ENCODE assay signal across 31 cellular contexts in the genomic region with DNA sequence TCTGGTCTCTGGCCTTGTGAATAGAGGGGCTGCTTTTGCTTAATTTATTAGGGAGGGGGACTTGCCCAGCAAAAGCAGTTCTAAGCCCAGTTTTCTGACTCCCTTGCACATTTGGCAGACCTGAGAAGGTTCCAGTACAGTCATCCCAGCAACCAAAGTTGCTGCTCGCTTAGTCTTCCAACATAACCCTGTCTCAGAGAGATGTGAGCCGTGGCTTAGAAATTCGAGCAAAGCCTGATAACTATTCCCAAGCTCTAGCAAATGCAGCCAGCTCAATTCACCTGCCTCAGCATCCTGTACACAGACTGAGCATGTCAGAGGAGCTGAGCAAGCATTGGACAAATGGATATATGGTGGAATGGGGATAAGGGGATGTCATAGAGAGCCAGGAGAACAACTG.
"Had no signal": no experiment of that assay in that cellular context is flagged by ENCODE, and none has a peak within 500 bp of the region (broad histone marks: within the 10 kb centered on the region; RNA-seq: fewer than 3 reads in every experiment).

No MANE protein-coding gene starts in this region.

- H3K9me3 Mint-ChIP-seq: activated CD4-positive, alpha-beta memory T cell treated with anti-CD3 and anti-CD28 coated beads for 36 hours; activated CD4-positive, alpha-beta T cell treated with anti-CD3 and anti-CD28 coated beads, Interleukin-2, amount 10 ng/mL, durations not matched to agents 24 days and 14 days; activated T-helper 1 cell treated with anti-CD3 and anti-CD28 coated beads, Interleukin-12 subunit alpha, Interleukin-12 subunit beta, Interleukin-2, Interleukin-4 antibody, amounts not matched to agents 30 ng/mL and 10 ng/mL and 1 ng/mL, durations not matched to agents 14 hours and 24 hours and 36 hours; T-helper 2 cell treated with Interferon-gamma antibody and Interleukin-4, amounts not matched to agents 5 μg/mL and 100 μg/mL, for 36 hours had no signal

- H3K27me3 ChIP-seq: body of pancreas, cardiac muscle cell, colonic mucosa had no signal

- H3K4me3 Mint-ChIP-seq: activated CD4-positive, alpha-beta memory T cell treated with anti-CD3 and anti-CD28 coated beads for 36 hours; activated CD4-positive, alpha-beta T cell treated with anti-CD3 and anti-CD28 coated beads for 36 hours; activated CD4-positive, alpha-beta T cell treated with anti-CD3 and anti-CD28 coated beads, Interleukin-2, amount 10 ng/mL, durations not matched to agents 24 days and 14 days; activated CD8-positive, alpha-beta memory T cell treated with anti-CD3 and anti-CD28 coated beads, Interleukin-2, amount 10 ng/mL, durations not matched to agents 7 days and 5 days; activated CD8-positive, alpha-beta T cell treated with anti-CD3 and anti-CD28 coated beads, Interleukin-2, amount 10 ng/mL, durations not matched to agents 7 days and 5 days; activated naive CD8-positive, alpha-beta T cell; activated T-helper 1 cell treated with anti-CD3 and anti-CD28 coated beads, Interleukin-12 subunit alpha, Interleukin-12 subunit beta, Interleukin-2, Interleukin-4 antibody, amounts not matched to agents 30 ng/mL and 10 ng/mL and 1 ng/mL, durations not matched to agents 14 hours and 24 hours and 36 hours; T-helper 17 cell; T-helper 2 cell treated with Interferon-gamma antibody and Interleukin-4, amounts not matched to agents 5 μg/mL and 100 μg/mL, for 36 hours had no signal

- H3K9me3 ChIP-seq: body of pancreas, colonic mucosa, esophagus squamous epithelium had no signal

- H3K4me1 Mint-ChIP-seq: activated CD4-positive, alpha-beta T cell treated with anti-CD3 and anti-CD28 coated beads for 36 hours; activated CD4-positive, alpha-beta T cell treated with anti-CD3 and anti-CD28 coated beads, Interleukin-2, amount 10 ng/mL, durations not matched to agents 24 days and 14 days; activated CD8-positive, alpha-beta memory T cell treated with anti-CD3 and anti-CD28 coated beads, Interleukin-2, amount 10 ng/mL, durations not matched to agents 7 days and 5 days; T-helper 17 cell had no signal

- DNase-seq: activated CD4-positive, alpha-beta memory T cell treated with anti-CD3 and anti-CD28 coated beads for 36 hours; activated CD4-positive, alpha-beta T cell treated with anti-CD3 and anti-CD28 coated beads for 36 hours; activated CD4-positive, alpha-beta T cell treated with anti-CD3 and anti-CD28 coated beads, Interleukin-2, amount 10 ng/mL, durations not matched to agents 24 days and 14 days; activated CD4-positive, CD25-positive, alpha-beta regulatory T cell; activated CD4-positive, CD25-positive, alpha-beta regulatory T cell treated with anti-CD3 and anti-CD28 coated beads, Interleukin-2, amount 50 U/mL, for 72 hours; activated CD8-positive, alpha-beta memory T cell treated with anti-CD3 and anti-CD28 coated beads, Interleukin-2, amount 10 ng/mL, durations not matched to agents 7 days and 5 days; activated CD8-positive, alpha-beta memory T cell treated with anti-CD3 and anti-CD28 coated beads, Interleukin-2, amount 50 U/mL, for 4 hours; activated CD8-positive, alpha-beta T cell treated with anti-CD3 and anti-CD28 coated beads, Interleukin-2, amount 10 ng/mL, durations not matched to agents 7 days and 5 days; activated gamma-delta T cell; activated naive CD4-positive, alpha-beta T cell; activated naive CD4-positive, alpha-beta T cell treated with anti-CD3 and anti-CD28 coated beads, Interleukin-2, amount 50 U/mL, for 16 hours; activated T-cell treated with anti-CD3 and anti-CD28 coated beads, Interleukin-2, amount 50 U/mL, for 1 hour; activated T-cell treated with anti-CD3 and anti-CD28 coated beads, Interleukin-2, amount 50 U/mL, for 48 hours; amniotic stem cell; anterior cingulate cortex; body of pancreas; central memory CD4-positive, alpha-beta T cell; cerebellar nuclear complex; colonic mucosa; effector CD8-positive, alpha-beta T cell; esophagus squamous epithelium; foreskin fibroblast; head of caudate nucleus; T-helper 1 cell; T-helper 17 cell; T1000 had no signal

- H3K36me3 Mint-ChIP-seq: activated CD4-positive, alpha-beta memory T cell treated with anti-CD3 and anti-CD28 coated beads for 36 hours; activated CD8-positive, alpha-beta memory T cell treated with anti-CD3 and anti-CD28 coated beads, Interleukin-2, amount 10 ng/mL, durations not matched to agents 7 days and 5 days; activated naive CD8-positive, alpha-beta T cell had no signal

- H3K27ac Mint-ChIP-seq: activated CD4-positive, alpha-beta memory T cell treated with anti-CD3 and anti-CD28 coated beads for 36 hours; activated CD4-positive, alpha-beta T cell treated with anti-CD3 and anti-CD28 coated beads for 36 hours; activated CD4-positive, alpha-beta T cell treated with anti-CD3 and anti-CD28 coated beads, Interleukin-2, amount 10 ng/mL, durations not matched to agents 24 days and 14 days; activated CD8-positive, alpha-beta memory T cell treated with anti-CD3 and anti-CD28 coated beads, Interleukin-2, amount 10 ng/mL, durations not matched to agents 7 days and 5 days; activated CD8-positive, alpha-beta T cell treated with anti-CD3 and anti-CD28 coated beads, Interleukin-2, amount 10 ng/mL, durations not matched to agents 7 days and 5 days; activated naive CD8-positive, alpha-beta T cell; activated T-helper 1 cell treated with anti-CD3 and anti-CD28 coated beads, Interleukin-12 subunit alpha, Interleukin-12 subunit beta, Interleukin-2, Interleukin-4 antibody, amounts not matched to agents 30 ng/mL and 10 ng/mL and 1 ng/mL, durations not matched to agents 14 hours and 24 hours and 36 hours; T-helper 17 cell; T-helper 2 cell treated with Interferon-gamma antibody and Interleukin-4, amounts not matched to agents 5 μg/mL and 100 μg/mL, for 36 hours had no signal

- H3K27ac ChIP-seq: body of pancreas, cardiac muscle cell, colonic mucosa, epithelial cell of prostate, esophagus squamous epithelium had no signal

- H3K4me3 ChIP-seq: body of pancreas, cardiac muscle cell, colonic mucosa, esophagus squamous epithelium had no signal

- H3K27me3 Mint-ChIP-seq: activated CD4-positive, alpha-beta memory T cell treated with anti-CD3 and anti-CD28 coated beads for 36 hours; activated CD4-positive, alpha-beta T cell treated with anti-CD3 and anti-CD28 coated beads for 36 hours; activated CD4-positive, alpha-beta T cell treated with anti-CD3 and anti-CD28 coated beads, Interleukin-2, amount 10 ng/mL, durations not matched to agents 24 days and 14 days; activated CD8-positive, alpha-beta memory T cell treated with anti-CD3 and anti-CD28 coated beads, Interleukin-2, amount 10 ng/mL, durations not matched to agents 7 days and 5 days; activated naive CD8-positive, alpha-beta T cell had no signal

- H3K4me1 ChIP-seq: body of pancreas, colonic mucosa, esophagus squamous epithelium had no signal

- H3K36me3 ChIP-seq: cardiac muscle cell, colonic mucosa, esophagus squamous epithelium had no signal
